9 cellular contexts compared by ENCODE assay signal in the genomic region with DNA sequence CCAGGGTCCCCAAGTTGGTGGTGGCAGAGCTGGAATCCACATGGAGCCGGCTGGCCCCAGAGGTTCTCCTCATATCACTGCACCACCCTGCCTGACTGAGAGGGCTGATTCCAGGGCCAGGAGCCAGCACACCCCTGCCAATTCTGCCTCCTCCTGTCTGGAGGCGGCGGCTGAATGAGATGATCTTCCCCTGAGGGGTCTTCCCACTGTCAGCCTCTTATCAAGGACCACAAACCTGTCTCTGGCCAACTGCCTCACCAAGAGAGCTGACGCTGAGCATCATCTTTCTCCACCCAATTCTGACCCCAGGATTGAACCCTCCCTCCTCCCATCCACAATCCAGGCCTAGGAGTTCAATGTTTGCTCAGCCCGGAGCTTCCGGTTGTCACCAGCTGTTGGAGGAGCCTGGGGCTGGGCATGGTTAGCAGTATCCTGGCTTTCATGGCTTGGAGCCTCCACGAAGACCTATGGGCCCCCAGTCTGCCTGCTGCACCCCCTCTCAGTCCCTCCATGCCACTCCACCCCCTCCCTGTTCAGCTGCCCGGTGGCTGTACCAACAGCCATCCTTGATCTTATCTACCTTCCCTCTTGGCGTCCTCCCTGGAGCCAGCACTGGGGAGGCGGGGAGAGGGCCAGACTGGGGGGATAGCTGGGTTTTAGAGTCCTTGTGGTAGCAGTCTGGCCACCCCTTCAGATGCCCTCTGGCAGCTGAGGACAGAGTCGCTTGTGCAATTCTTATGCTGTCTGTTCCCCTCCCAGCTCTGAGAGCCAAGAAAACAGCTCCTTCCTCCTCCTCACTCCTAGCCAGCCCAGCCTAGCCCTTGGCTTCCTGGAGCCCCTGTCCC. TPM values are rescaled to one million over a fixed set of nuclear protein-coding genes. Genes with fewer than 3 reads are reported as not detected.
DNase-seq lines count a peak whose midpoint lies in the region; FAIRE-seq and TF ChIP-seq lines count a peak whose summit lies in the region.
"Had no signal": no experiment of that assay in that cellular context is flagged by ENCODE, and none has a peak within 500 bp of the region (broad histone marks: within the 10 kb centered on the region; RNA-seq: fewer than 3 reads in every experiment).

No MANE protein-coding gene starts in this region.

- no peak overlapping the region for H3K4me3 ChIP-seq in NB4 (ENCODE audit: low read depth, low read length)
- no peak overlapping the region for H3K4me3 ChIP-seq in choroid plexus epithelial cell (ENCODE audit: low read depth, low read length)

- DNase-seq in NB4 (ENCODE audit: low read depth) (peak; percentile 37), choroid plexus epithelial cell (ENCODE audit: low read depth) (peak; percentile 36), myocyte (ENCODE audit: low read depth) (peak; percentile 33), iPS-NIHi7 (ENCODE audit: extremely low spot score) (no peak), GOT3 (lab: John Stamatoyannopoulos, UW) (no peak), GM12891 (ENCODE audit: insufficient read length, low spot score) (no peak), midbrain (lab: John Stamatoyannopoulos, UW) (no peak)
- DNase-seq: activated CD4-positive, alpha-beta T cell treated with anti-CD3 and anti-CD28 coated beads, Interleukin-2, amount 50 U/mL, for 1 hour had no signal

- no peak for TF ChIP-seq POLR2A in NB4 (IDR thresholded peaks at IDR 0.05; ENCODE audit: extremely low read depth, insufficient read length)
- TF ChIP-seq POLR2A in GM12891 (IDR thresholded peaks at IDR 0.05; ENCODE audit: low read depth, low read length), result no peak

- FAIRE-seq in GM12891 (lab: Jason Lieb, UNC), result no peak

- peak overlapping the region; percentile 72 for H3K27ac ChIP-seq in C4-2B

- TF ChIP-seq CTCF in C4-2B (conservative IDR thresholded peaks at IDR 0.05), result no peak
- no peak for TF ChIP-seq CTCF in NB4 (IDR thresholded peaks at IDR 0.05; ENCODE audit: low read depth, low read length)
- no peak for TF ChIP-seq CTCF in choroid plexus epithelial cell (conservative IDR thresholded peaks at IDR 0.05; ENCODE audit: low read depth, low read length)

TF ChIP-seq in GM12891, 5 proteins besides CTCF, POLR2A, EP300 and RAD21:
- TF ChIP-seq SPI1 (IDR thresholded peaks at IDR 0.05; ENCODE audit: low read depth, low read length) (no peak), POLR2AphosphoS5 (IDR thresholded peaks at IDR 0.05; ENCODE audit: low read depth, low read length) (no peak), POU2F2 (IDR thresholded peaks at IDR 0.05; ENCODE audit: low read depth, low read length) (no peak), TAF1 (IDR thresholded peaks at IDR 0.05; ENCODE audit: low read depth, low read length) (no peak), PAX5 (IDR thresholded peaks at IDR 0.05; ENCODE audit: insufficient read depth, low read length, severe bottlenecking) (no peak)

RNA-seq across cellular contexts. Expression of a gene that starts 25.6 kb away (rescaled TPM):
- total RNA-seq in myocyte, result 1.6 and 2.0 TPM in 2 replicates
- 82.1 TPM for polyA plus RNA-seq in myocyte (2012)
- not detected for polyA plus RNA-seq in GM12891 (2012; ENCODE audit: low read depth, missing spikeins)

RNA-seq across cellular contexts. Expression of a gene that starts 47.5 kb away (rescaled TPM):
- total RNA-seq in myocyte, result 40.3 and 48.0 TPM in 2 replicates
- 21.1 TPM for polyA plus RNA-seq in myocyte (2012)
- polyA plus RNA-seq in GM12891 (2012; ENCODE audit: low read depth, missing spikeins), result 4.9 TPM

RNA-seq across cellular contexts. Expression of a gene that starts 59.1 kb away (rescaled TPM):
- total RNA-seq in myocyte, result 65.1 and 70.5 TPM in 2 replicates
- polyA plus RNA-seq in myocyte (2012), result 71.1 TPM
- polyA plus RNA-seq in GM12891 (2012; ENCODE audit: low read depth, missing spikeins), result 147 TPM

Comparison
In these comparisons a context has a peak if more than half of its experiments do, and no peak if none do; other contexts are left out.
1. DNase-seq: peak in NB4 (single experiment), choroid plexus epithelial cell (single experiment) and myocyte (single experiment); none in iPS-NIHi7 (single experiment), GOT3 (single experiment), GM12891 (single experiment) and midbrain (single experiment).